In genomic region chr17:65172511-65173136, GRCh38 we compare ENCODE assay signal across 2 cellular contexts.
TF ChIP-seq lines count a peak whose summit lies in the region.

No MANE protein-coding gene starts in this region.

TF ChIP-seq in IMR-90, 13 proteins besides CTCF, POLR2A, EP300 and RAD21:
- no peak for TF ChIP-seq FOS (IDR thresholded peaks at IDR 0.05; ENCODE audit: low read depth, low read length)
- no peak for TF ChIP-seq MAFK (IDR thresholded peaks at IDR 0.05; ENCODE audit: low read depth, low read length)
- no peak for TF ChIP-seq USF2 (IDR thresholded peaks at IDR 0.05; ENCODE audit: low read depth, low read length)
- no peak for TF ChIP-seq ELK1 (IDR thresholded peaks at IDR 0.05; ENCODE audit: borderline replicate concordance, low read depth, low read length)
- no peak for TF ChIP-seq BHLHE40 (IDR thresholded peaks at IDR 0.05; ENCODE audit: low read depth, low read length)
- TF ChIP-seq MAZ (IDR thresholded peaks at IDR 0.05; ENCODE audit: borderline replicate concordance, low read depth, low read length), result no peak
- no peak for TF ChIP-seq NFE2L2 (IDR thresholded peaks at IDR 0.05; ENCODE audit: low read depth, low read length)
- TF ChIP-seq CHD1 (IDR thresholded peaks at IDR 0.05; ENCODE audit: low read depth, low read length), result no peak
- TF ChIP-seq CEBPB (IDR thresholded peaks at IDR 0.05; ENCODE audit: low read depth, low read length), result no peak
- no peak for TF ChIP-seq MXI1 (IDR thresholded peaks at IDR 0.05; ENCODE audit: borderline replicate concordance, low read depth, low read length)
- no peak for TF ChIP-seq RCOR1 (IDR thresholded peaks at IDR 0.05; ENCODE audit: insufficient replicate concordance, low read length)
- TF ChIP-seq RFX5 (IDR thresholded peaks at IDR 0.05; ENCODE audit: low read depth, low read length), result no peak

TF ChIP-seq in K562, 482 proteins besides CTCF, POLR2A, EP300 and RAD21:
- TF ChIP-seq SMARCA5 (IDR thresholded peaks at IDR 0.05) (0 out of 2 replicates have a peak, but pooled peaks have one; percentile 35), PCBP1 (IDR thresholded peaks at IDR 0.05; ENCODE audit: low read depth, low read length, poor library complexity, severe bottlenecking) (no peak), HBP1 (CRISPR knock-in tag; IDR thresholded peaks at IDR 0.05) (no peak), ZNF232 (CRISPR knock-in tag; IDR thresholded peaks at IDR 0.05) (no peak), ZHX1 (conservative IDR thresholded peaks at IDR 0.05; ENCODE audit: low read length) (no peak), HMGXB4 (CRISPR knock-in tag; IDR thresholded peaks at IDR 0.05) (no peak), MEIS2 (IDR thresholded peaks at IDR 0.05; ENCODE audit: partially characterized antibody) (no peak), PHB2 (IDR thresholded peaks at IDR 0.05; ENCODE audit: low read depth) (peak; percentile 14; the same call in 1 of the 2 replicates), MTA2 (IDR thresholded peaks at IDR 0.05; ENCODE audit: low read depth) (0 out of 2 replicates have a peak, but pooled peaks have one; percentile 10), MCM7 (IDR thresholded peaks at IDR 0.05) (0 out of 4 replicates have a peak, but pooled peaks of 1 of the 2 experiments have one; percentile 18), MLLT1 (IDR thresholded peaks at IDR 0.05) (0 out of 4 replicates have a peak, but pooled peaks of 1 of the 2 experiments have one; percentile 16), CEBPG (CRISPR knock-in tag; IDR thresholded peaks at IDR 0.05) (0 out of 2 replicates have a peak, but pooled peaks have one; percentile 3), CEBPG (tag; conservative IDR thresholded peaks at IDR 0.05 in 1 of 2, IDR thresholded peaks at IDR 0.05 in 1 of 2) (no peak), NR2F6 (CRISPR knock-in tag; IDR thresholded peaks at IDR 0.05) (no peak), ZFP36 (IDR thresholded peaks at IDR 0.05; ENCODE audit: low read depth, low read length, partially characterized antibody) (no peak), TCF7 (IDR thresholded peaks at IDR 0.05; ENCODE audit: borderline replicate concordance) (no peak), CSDE1 (IDR thresholded peaks at IDR 0.05) (0 out of 4 replicates have a peak, but pooled peaks of 1 of the 2 experiments have one; percentile 62), EGR1 (conservative IDR thresholded peaks at IDR 0.05) (no peak), U2AF1 (optimal IDR thresholded peaks at IDR 0.05; ENCODE audit: low read depth, low read length) (no peak), NEUROD1 (IDR thresholded peaks at IDR 0.05; ENCODE audit: borderline replicate concordance, low read depth, low read length, partially characterized antibody) (no peak)
- TF ChIP-seq, protein P1, sequence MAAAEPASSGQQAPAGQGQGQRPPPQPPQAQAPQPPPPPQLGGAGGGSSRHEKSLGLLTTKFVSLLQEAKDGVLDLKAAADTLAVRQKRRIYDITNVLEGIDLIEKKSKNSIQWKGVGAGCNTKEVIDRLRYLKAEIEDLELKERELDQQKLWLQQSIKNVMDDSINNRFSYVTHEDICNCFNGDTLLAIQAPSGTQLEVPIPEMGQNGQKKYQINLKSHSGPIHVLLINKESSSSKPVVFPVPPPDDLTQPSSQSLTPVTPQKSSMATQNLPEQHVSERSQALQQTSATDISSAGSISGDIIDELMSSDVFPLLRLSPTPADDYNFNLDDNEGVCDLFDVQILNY (CRISPR knock-in tag; IDR thresholded peaks at IDR 0.05), result no peak
- TF ChIP-seq, protein P2, sequence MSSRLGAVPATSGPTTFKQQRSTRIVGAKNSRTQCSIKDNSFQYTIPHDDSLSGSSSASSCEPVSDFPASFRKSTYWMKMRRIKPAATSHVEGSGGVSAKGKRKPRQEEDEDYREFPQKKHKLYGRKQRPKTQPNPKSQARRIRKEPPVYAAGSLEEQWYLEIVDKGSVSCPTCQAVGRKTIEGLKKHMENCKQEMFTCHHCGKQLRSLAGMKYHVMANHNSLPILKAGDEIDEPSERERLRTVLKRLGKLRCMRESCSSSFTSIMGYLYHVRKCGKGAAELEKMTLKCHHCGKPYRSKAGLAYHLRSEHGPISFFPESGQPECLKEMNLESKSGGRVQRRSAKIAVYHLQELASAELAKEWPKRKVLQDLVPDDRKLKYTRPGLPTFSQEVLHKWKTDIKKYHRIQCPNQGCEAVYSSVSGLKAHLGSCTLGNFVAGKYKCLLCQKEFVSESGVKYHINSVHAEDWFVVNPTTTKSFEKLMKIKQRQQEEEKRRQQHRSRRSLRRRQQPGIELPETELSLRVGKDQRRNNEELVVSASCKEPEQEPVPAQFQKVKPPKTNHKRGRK (tag; IDR thresholded peaks at IDR 0.05), result peak; percentile 62; the same call in 1 of the 2 replicates
- TF ChIP-seq, protein P3, sequence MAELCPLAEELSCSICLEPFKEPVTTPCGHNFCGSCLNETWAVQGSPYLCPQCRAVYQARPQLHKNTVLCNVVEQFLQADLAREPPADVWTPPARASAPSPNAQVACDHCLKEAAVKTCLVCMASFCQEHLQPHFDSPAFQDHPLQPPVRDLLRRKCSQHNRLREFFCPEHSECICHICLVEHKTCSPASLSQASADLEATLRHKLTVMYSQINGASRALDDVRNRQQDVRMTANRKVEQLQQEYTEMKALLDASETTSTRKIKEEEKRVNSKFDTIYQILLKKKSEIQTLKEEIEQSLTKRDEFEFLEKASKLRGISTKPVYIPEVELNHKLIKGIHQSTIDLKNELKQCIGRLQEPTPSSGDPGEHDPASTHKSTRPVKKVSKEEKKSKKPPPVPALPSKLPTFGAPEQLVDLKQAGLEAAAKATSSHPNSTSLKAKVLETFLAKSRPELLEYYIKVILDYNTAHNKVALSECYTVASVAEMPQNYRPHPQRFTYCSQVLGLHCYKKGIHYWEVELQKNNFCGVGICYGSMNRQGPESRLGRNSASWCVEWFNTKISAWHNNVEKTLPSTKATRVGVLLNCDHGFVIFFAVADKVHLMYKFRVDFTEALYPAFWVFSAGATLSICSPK (IDR thresholded peaks at IDR 0.05; ENCODE audit: borderline replicate concordance), result 0 out of 2 replicates have a peak, but pooled peaks have one; percentile 61
- TF ChIP-seq, protein P4, sequence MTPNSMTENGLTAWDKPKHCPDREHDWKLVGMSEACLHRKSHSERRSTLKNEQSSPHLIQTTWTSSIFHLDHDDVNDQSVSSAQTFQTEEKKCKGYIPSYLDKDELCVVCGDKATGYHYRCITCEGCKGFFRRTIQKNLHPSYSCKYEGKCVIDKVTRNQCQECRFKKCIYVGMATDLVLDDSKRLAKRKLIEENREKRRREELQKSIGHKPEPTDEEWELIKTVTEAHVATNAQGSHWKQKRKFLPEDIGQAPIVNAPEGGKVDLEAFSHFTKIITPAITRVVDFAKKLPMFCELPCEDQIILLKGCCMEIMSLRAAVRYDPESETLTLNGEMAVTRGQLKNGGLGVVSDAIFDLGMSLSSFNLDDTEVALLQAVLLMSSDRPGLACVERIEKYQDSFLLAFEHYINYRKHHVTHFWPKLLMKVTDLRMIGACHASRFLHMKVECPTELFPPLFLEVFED (CRISPR knock-in tag; conservative IDR thresholded peaks at IDR 0.05), result no peak
- TF ChIP-seq, protein P5, sequence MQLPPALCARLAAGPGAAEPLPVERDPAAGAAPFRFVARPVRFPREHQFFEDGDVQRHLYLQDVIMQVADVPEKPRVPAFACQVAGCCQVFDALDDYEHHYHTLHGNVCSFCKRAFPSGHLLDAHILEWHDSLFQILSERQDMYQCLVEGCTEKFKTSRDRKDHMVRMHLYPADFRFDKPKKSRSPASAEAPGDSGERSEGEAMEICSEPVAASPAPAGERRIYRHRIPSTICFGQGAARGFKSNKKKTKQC (CRISPR knock-in tag; IDR thresholded peaks at IDR 0.05), result no peak
- TF ChIP-seq, protein P6, sequence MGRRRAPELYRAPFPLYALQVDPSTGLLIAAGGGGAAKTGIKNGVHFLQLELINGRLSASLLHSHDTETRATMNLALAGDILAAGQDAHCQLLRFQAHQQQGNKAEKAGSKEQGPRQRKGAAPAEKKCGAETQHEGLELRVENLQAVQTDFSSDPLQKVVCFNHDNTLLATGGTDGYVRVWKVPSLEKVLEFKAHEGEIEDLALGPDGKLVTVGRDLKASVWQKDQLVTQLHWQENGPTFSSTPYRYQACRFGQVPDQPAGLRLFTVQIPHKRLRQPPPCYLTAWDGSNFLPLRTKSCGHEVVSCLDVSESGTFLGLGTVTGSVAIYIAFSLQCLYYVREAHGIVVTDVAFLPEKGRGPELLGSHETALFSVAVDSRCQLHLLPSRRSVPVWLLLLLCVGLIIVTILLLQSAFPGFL (CRISPR knock-in tag; IDR thresholded peaks at IDR 0.05), result no peak
- TF ChIP-seq, protein P7, sequence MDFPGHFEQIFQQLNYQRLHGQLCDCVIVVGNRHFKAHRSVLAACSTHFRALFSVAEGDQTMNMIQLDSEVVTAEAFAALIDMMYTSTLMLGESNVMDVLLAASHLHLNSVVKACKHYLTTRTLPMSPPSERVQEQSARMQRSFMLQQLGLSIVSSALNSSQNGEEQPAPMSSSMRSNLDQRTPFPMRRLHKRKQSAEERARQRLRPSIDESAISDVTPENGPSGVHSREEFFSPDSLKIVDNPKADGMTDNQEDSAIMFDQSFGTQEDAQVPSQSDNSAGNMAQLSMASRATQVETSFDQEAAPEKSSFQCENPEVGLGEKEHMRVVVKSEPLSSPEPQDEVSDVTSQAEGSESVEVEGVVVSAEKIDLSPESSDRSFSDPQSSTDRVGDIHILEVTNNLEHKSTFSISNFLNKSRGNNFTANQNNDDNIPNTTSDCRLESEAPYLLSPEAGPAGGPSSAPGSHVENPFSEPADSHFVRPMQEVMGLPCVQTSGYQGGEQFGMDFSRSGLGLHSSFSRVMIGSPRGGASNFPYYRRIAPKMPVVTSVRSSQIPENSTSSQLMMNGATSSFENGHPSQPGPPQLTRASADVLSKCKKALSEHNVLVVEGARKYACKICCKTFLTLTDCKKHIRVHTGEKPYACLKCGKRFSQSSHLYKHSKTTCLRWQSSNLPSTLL (IDR thresholded peaks at IDR 0.05), result 0 out of 2 replicates have a peak, but pooled peaks have one; percentile 15
- TF ChIP-seq, protein P8, sequence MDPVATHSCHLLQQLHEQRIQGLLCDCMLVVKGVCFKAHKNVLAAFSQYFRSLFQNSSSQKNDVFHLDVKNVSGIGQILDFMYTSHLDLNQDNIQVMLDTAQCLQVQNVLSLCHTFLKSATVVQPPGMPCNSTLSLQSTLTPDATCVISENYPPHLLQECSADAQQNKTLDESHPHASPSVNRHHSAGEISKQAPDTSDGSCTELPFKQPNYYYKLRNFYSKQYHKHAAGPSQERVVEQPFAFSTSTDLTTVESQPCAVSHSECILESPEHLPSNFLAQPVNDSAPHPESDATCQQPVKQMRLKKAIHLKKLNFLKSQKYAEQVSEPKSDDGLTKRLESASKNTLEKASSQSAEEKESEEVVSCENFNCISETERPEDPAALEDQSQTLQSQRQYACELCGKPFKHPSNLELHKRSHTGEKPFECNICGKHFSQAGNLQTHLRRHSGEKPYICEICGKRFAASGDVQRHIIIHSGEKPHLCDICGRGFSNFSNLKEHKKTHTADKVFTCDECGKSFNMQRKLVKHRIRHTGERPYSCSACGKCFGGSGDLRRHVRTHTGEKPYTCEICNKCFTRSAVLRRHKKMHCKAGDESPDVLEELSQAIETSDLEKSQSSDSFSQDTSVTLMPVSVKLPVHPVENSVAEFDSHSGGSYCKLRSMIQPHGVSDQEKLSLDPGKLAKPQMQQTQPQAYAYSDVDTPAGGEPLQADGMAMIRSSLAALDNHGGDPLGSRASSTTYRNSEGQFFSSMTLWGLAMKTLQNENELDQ (CRISPR knock-in tag; IDR thresholded peaks at IDR 0.05; ENCODE audit: borderline replicate concordance), result no peak
